2 cellular contexts compared by ENCODE assay signal in genomic region chr2:219474285-219475060, GRCh38.
A peak's percentile ranks its signal among the peaks of the same experiment; 100 is the strongest.
TF ChIP-seq lines count a peak whose summit lies in the region.

No MANE protein-coding gene starts in this region.

TF ChIP-seq in HCT116, 20 proteins besides CTCF, POLR2A, EP300 and RAD21:
- TF ChIP-seq REST (IDR thresholded peaks at IDR 0.05; ENCODE audit: low read depth) (no peak), FOSL1 (IDR thresholded peaks at IDR 0.05; ENCODE audit: low read depth) (no peak), ELF1 (IDR thresholded peaks at IDR 0.05; ENCODE audit: borderline replicate concordance, low read depth) (no peak), SIN3A (IDR thresholded peaks at IDR 0.05; ENCODE audit: low read depth) (no peak)

TF ChIP-seq in HEK293, 187 proteins besides CTCF, POLR2A, EP300 and RAD21:
- TF ChIP-seq ZNF664 (tag by site-specific recombination; IDR thresholded peaks at IDR 0.05) (peak; percentile 69), ZNF391 (tag by site-specific recombination; IDR thresholded peaks at IDR 0.05; ENCODE audit: borderline replicate concordance, low read depth) (no peak)
TF ChIP-seq in HEK293: peak in this region for 1.
